In genomic region chr4:7204656-7205387, GRCh38 we compare ENCODE assay signal across 16 cellular contexts. TPM values are rescaled to one million over a fixed set of nuclear protein-coding genes. Genes with fewer than 3 reads are reported as not detected.
A peak's percentile ranks its signal among the peaks of the same experiment; 100 is the strongest.
DNase-seq lines count a peak whose midpoint lies in the region; ATAC-seq, FAIRE-seq and TF ChIP-seq lines count a peak whose summit lies in the region.
"Had no signal": no experiment of that assay in that cellular context is flagged by ENCODE, and none has a peak within 500 bp of the region (broad histone marks: within the 10 kb centered on the region; RNA-seq: fewer than 3 reads in every experiment).

No MANE protein-coding gene starts in this region.

- H3K27ac ChIP-seq in IMR-90 (ENCODE audit: insufficient read depth, low read length) (no peak overlapping the region), PC-9 (peak overlapping the region; percentile 95), HepG2 (ENCODE audit: extremely low read length, insufficient read depth, low read length) (no peak overlapping the region), rectal smooth muscle tissue (ENCODE audit: low read depth, low read length) (peak overlapping the region; percentile 38), colonic mucosa (no peak overlapping the region), prostate gland (no peak overlapping the region)
- H3K27ac ChIP-seq: C4-2B had no signal

- no peak overlapping the region for H3K4me2 ChIP-seq in IMR-90 (ENCODE audit: low read depth, low read length)
- peak overlapping the region; percentile 76 for H3K4me2 ChIP-seq in PC-9
- H3K4me2 ChIP-seq in HepG2 (ENCODE audit: low read depth, low read length) = no peak overlapping the region
- H3K4me2 ChIP-seq: A549 had no signal

- no peak overlapping the region for H2BK15ac ChIP-seq in IMR-90 (ENCODE audit: low read depth, low read length)

- FAIRE-seq in HepG2 (lab: Jason Lieb, UNC) = no peak
- FAIRE-seq: A549, GM12891, H54 had no signal

- BruUV-seq in IMR-90 (replicated peaks; lab: Mats Ljungman, UMichigan) (no TSS peak), PC-9 (replicated peaks; lab: Mats Ljungman, UMichigan) (no TSS peak), HepG2 (replicated peaks; lab: Mats Ljungman, UMichigan) (no TSS peak)

- H3K9ac ChIP-seq in IMR-90 (ENCODE audit: low read depth, low read length) = no peak overlapping the region
- H3K9ac ChIP-seq in HepG2 (ENCODE audit: insufficient read depth, low read depth, low read length) = no peak overlapping the region
- H3K9ac ChIP-seq in rectal smooth muscle tissue (ENCODE audit: low read length) = no peak overlapping the region
- no peak overlapping the region for H3K9ac ChIP-seq in colonic mucosa (ENCODE audit: low read depth in 2 of 2, low read length in 2 of 2)

- TF ChIP-seq EP300 in HepG2 (IDR thresholded peaks at IDR 0.05; ENCODE audit: low read depth in 2 of 2, low read length in 2 of 2) (no peak), HepG2 (CRISPR knock-in tag; IDR thresholded peaks at IDR 0.05; ENCODE audit: borderline replicate concordance) (no peak)

- H2AFZ ChIP-seq in IMR-90 (replicated peaks; ENCODE audit: low read length, poor library complexity) = no peak overlapping the region
- no peak overlapping the region for H2AFZ ChIP-seq in PC-9
- H2AFZ ChIP-seq in HepG2 (ENCODE audit: low read length) = no peak overlapping the region

- H2AK9ac ChIP-seq in IMR-90 (replicated peaks; ENCODE audit: low read depth, low read length, poor library complexity) = no peak overlapping the region

- in situ Hi-C loops in IMR-90 (cut with MboI; ENCODE audit: low sequenced_read_pairs) = no loop called here
- in situ Hi-C loops in HepG2 (cut with HindIII; ENCODE audit: extremely low pct_ligation_motif_present, low pct_unique_long_range_greater_than_20kb) = no loop called here

- no peak overlapping the region for H2BK5ac ChIP-seq in IMR-90 (ENCODE audit: low read depth, low read length, poor library complexity, severe bottlenecking)

- H3K4me3 ChIP-seq in IMR-90 (ENCODE audit: insufficient read depth, low read depth, low read length) = no peak overlapping the region
- H3K4me3 ChIP-seq in PC-9 = no peak overlapping the region
- no peak overlapping the region for H3K4me3 ChIP-seq in HepG2 (replicated peaks in 1 of 3; ENCODE audit: insufficient read depth in 1 of 3, low read depth in 2 of 3, low read length in 3 of 3)
- no peak overlapping the region for H3K4me3 ChIP-seq in rectal smooth muscle tissue (ENCODE audit: low read length)
- H3K4me3 ChIP-seq in colonic mucosa = no peak overlapping the region
- H3K4me3 ChIP-seq in prostate gland = no peak overlapping the region
- H3K4me3 ChIP-seq: A549 had no signal

- no peaks in the 10 kb centered on the region; the same call in 1 of the 2 replicates for H3K27me3 ChIP-seq in IMR-90 (ENCODE audit: control insufficient read depth, insufficient read depth, low read length)
- H3K27me3 ChIP-seq in PC-9 (ENCODE audit: insufficient read depth, low read depth) = no peaks in the 10 kb centered on the region
- H3K27me3 ChIP-seq in HepG2 (ENCODE audit: control insufficient read depth in 1 of 2, insufficient read depth in 2 of 2, low read length in 2 of 2) = peaks cover 5 to 50% of the 10 kb centered on the region in 2 experiments; a peak in 4 of 5 replicates
- no peaks in the 10 kb centered on the region for H3K27me3 ChIP-seq in rectal smooth muscle tissue (ENCODE audit: control insufficient read depth, insufficient read depth, low read length)
- H3K27me3 ChIP-seq in colonic mucosa = no peaks in the 10 kb centered on the region
- peaks cover 2% of the 10 kb centered on the region for H3K27me3 ChIP-seq in prostate gland (replicated peaks; ENCODE audit: insufficient read depth)
- H3K27me3 ChIP-seq: BE2C had no signal

- no peaks in the 10 kb centered on the region for H3K36me3 ChIP-seq in IMR-90 (ENCODE audit: control insufficient read depth, insufficient read depth, low read length)
- no peaks in the 10 kb centered on the region for H3K36me3 ChIP-seq in PC-9 (ENCODE audit: low read depth)
- H3K36me3 ChIP-seq in HepG2 (replicated peaks in 1 of 2; ENCODE audit: control insufficient read depth in 1 of 2, insufficient read depth in 2 of 2, low read length in 2 of 2) = no peaks in the 10 kb centered on the region
- no peaks in the 10 kb centered on the region for H3K36me3 ChIP-seq in rectal smooth muscle tissue (ENCODE audit: control insufficient read depth, insufficient read depth, low read length)
- no peaks in the 10 kb centered on the region for H3K36me3 ChIP-seq in colonic mucosa
- H3K36me3 ChIP-seq in prostate gland = no peaks in the 10 kb centered on the region
- H3K36me3 ChIP-seq: BE2C had no signal

- H3K4me1 ChIP-seq in IMR-90 (ENCODE audit: control insufficient read depth, insufficient read depth, low read length) = peaks cover 20% of the 10 kb centered on the region
- peaks cover 43% of the 10 kb centered on the region for H3K4me1 ChIP-seq in PC-9 (replicated peaks; ENCODE audit: insufficient read depth)
- H3K4me1 ChIP-seq in HepG2 (ENCODE audit: insufficient read depth, low read length) = no peaks in the 10 kb centered on the region
- peaks cover 29% of the 10 kb centered on the region for H3K4me1 ChIP-seq in rectal smooth muscle tissue (ENCODE audit: control insufficient read depth, insufficient read depth, low read length)
- H3K4me1 ChIP-seq in colonic mucosa = no peaks in the 10 kb centered on the region
- H3K4me1 ChIP-seq in prostate gland (replicated peaks) = peaks cover 2% of the 10 kb centered on the region

- TF ChIP-seq RAD21 in IMR-90 (IDR thresholded peaks at IDR 0.05; ENCODE audit: low read length) (no peak), HepG2 (CRISPR knock-in tag; IDR thresholded peaks at IDR 0.05) (no peak)

- H4K20me1 ChIP-seq in IMR-90 (ENCODE audit: insufficient read depth, low read length) (no peaks in the 10 kb centered on the region), PC-9 (ENCODE audit: insufficient read depth) (no peaks in the 10 kb centered on the region), HepG2 (ENCODE audit: insufficient read depth, low read length) (no peaks in the 10 kb centered on the region)

- H3K79me2 ChIP-seq in PC-9 (ENCODE audit: low read depth) (peaks cover 20% of the 10 kb centered on the region), HepG2 (ENCODE audit: insufficient read depth, low read length) (no peaks in the 10 kb centered on the region)

- dilution Hi-C loops in IMR-90 (cut with HindIII; ENCODE audit: low sequenced_read_pairs, unreplicated experiment) = no loop called here

- no peak overlapping the region for H4K91ac ChIP-seq in IMR-90 (ENCODE audit: insufficient read depth, low read depth, low read length)

- peak overlapping the region; percentile 44; the same call in 1 of the 2 replicates for H2AK5ac ChIP-seq in IMR-90 (ENCODE audit: low read depth, low read length)

- H3K9me1 ChIP-seq in IMR-90 (ENCODE audit: insufficient read depth, low read length) = no peaks in the 10 kb centered on the region; the same call in 1 of the 2 replicates

- H4K5ac ChIP-seq in IMR-90 (ENCODE audit: low read depth, low read length) = no peak overlapping the region

- no peak overlapping the region for H3K23ac ChIP-seq in IMR-90 (ENCODE audit: low read depth, low read length)

- no peak overlapping the region for H3K56ac ChIP-seq in IMR-90 (ENCODE audit: extremely low read depth, insufficient read depth, low read length)

- no peaks in the 10 kb centered on the region for H3K9me3 ChIP-seq in IMR-90 (ENCODE audit: control insufficient read depth, insufficient read depth, low read length)
- no peaks in the 10 kb centered on the region for H3K9me3 ChIP-seq in PC-9 (ENCODE audit: insufficient read depth, low read depth)
- H3K9me3 ChIP-seq in HepG2 (ENCODE audit: low read length) = no peaks in the 10 kb centered on the region
- H3K9me3 ChIP-seq in colonic mucosa = no peaks in the 10 kb centered on the region
- H3K9me3 ChIP-seq in prostate gland = no peaks in the 10 kb centered on the region
- H3K9me3 ChIP-seq: A549, BE2C had no signal

- H3K79me1 ChIP-seq in IMR-90 (ENCODE audit: low read depth in 1 of 2, low read length in 2 of 2) = no peaks in the 10 kb centered on the region

- H3K18ac ChIP-seq in IMR-90 (ENCODE audit: low read depth, low read length) = no peak overlapping the region

- CTCF ChIA-PET in IMR-90 (lab: Yijun Ruan, JAX) = no interaction called here
- CTCF ChIA-PET in PC-9 (lab: Charles Lee) = no interaction called here
- CTCF ChIA-PET in HepG2 (lab: Yijun Ruan, JAX; ENCODE audit: low intra/inter-chr PET ratio, low total read pairs) = no interaction called here

- H3K9me2 ChIP-seq in PC-9 (ENCODE audit: insufficient read depth) = no peaks in the 10 kb centered on the region

- H3F3A ChIP-seq in PC-9 (ENCODE audit: insufficient read depth, low read depth) = peaks cover 30% of the 10 kb centered on the region

- no peak overlapping the region for H4K8ac ChIP-seq in IMR-90 (ENCODE audit: low read depth in 2 of 2, low read length in 2 of 2)

- DNase-seq in IMR-90 = no peak
- no peak for DNase-seq in PC-9
- DNase-seq in HepG2 (ENCODE audit: low spot score) = no peak
- no peak for DNase-seq in colonic mucosa
- no peak for DNase-seq in prostate gland (ENCODE audit: low spot score)
- DNase-seq: BE2C; CD4-positive, alpha-beta memory T cell; DMS79 had no signal

- TF ChIP-seq CTCF in IMR-90 (conservative IDR thresholded peaks at IDR 0.05; ENCODE audit: low read depth, low read length) (no peak), PC-9 (conservative IDR thresholded peaks at IDR 0.05) (no peak), HepG2 (CRISPR knock-in tag; IDR thresholded peaks at IDR 0.05) (no peak), colonic mucosa (IDR thresholded peaks at IDR 0.05) (no peak), prostate gland (IDR thresholded peaks at IDR 0.05) (no peak)

- TF ChIP-seq POLR2A in IMR-90 (IDR thresholded peaks at IDR 0.05; ENCODE audit: low read depth, low read length) = no peak
- TF ChIP-seq POLR2A in HepG2 (IDR thresholded peaks at IDR 0.05; ENCODE audit: insufficient read depth in 1 of 2, low read depth in 2 of 2, low read length in 2 of 2) = no peak
- no peak for TF ChIP-seq POLR2A in prostate gland (IDR thresholded peaks at IDR 0.05)

- H3K14ac ChIP-seq in IMR-90 (replicated peaks; ENCODE audit: low read depth, low read length) = no peak overlapping the region

- H2BK120ac ChIP-seq in IMR-90 (ENCODE audit: low read depth, low read length) = no peak overlapping the region

- no peak overlapping the region for H2BK20ac ChIP-seq in IMR-90 (ENCODE audit: low read depth, low read length)

- WGBS in IMR-90 (ENCODE audit: extremely low coverage in 2 of 2, insufficient read length in 1 of 2), 2 experiments = 94% methylated on average over 6 of the region's 14 CpGs; no CpG with 5 or more reads in 1 of the 2 experiments
- WGBS in HepG2 (ENCODE audit: low lambda C conversion rate) = 70% methylated on average over 14 of the region's 14 CpGs
- 88% methylated on average over 14 of the region's 14 CpGs for WGBS in prostate gland

- ATAC-seq in IMR-90 (ENCODE audit: low read depth) (no peak), HepG2 (no peak), GM19452 (IDR thresholded peaks at IDR 0.05; ENCODE audit: unreplicated experiment) (no peak), HG02759 (IDR thresholded peaks at IDR 0.05; ENCODE audit: unreplicated experiment) (no peak)
- ATAC-seq: A549 had no signal

- no peak overlapping the region for H3K4ac ChIP-seq in IMR-90 (ENCODE audit: low read depth, low read length)

- POLR2A ChIA-PET in IMR-90 (lab: Charles Lee; ENCODE audit: unreplicated experiment) = no interaction called here
- POLR2A ChIA-PET in PC-9 (lab: Charles Lee; ENCODE audit: unreplicated experiment) = no interaction called here
- POLR2A ChIA-PET in HepG2 (lab: Yijun Ruan, JAX) = no interaction called here

- intact Hi-C loops in IMR-90 (cut with micrococcal nuclease) (no loop called here), PC-9 (cut with micrococcal nuclease; ENCODE audit: unreplicated experiment) (no loop called here), HepG2 (cut with micrococcal nuclease; ENCODE audit: unreplicated experiment) (no loop called here), colonic mucosa (cut with DNase I) (no loop called here), prostate gland (cut with DNase I) (no loop called here)

RNA-seq across cellular contexts. Expression of gene SORCS2, which starts 12.5 kb away (rescaled TPM):
- total RNA-seq in IMR-90 (2012; rRNA removed) (0.28 and 0.36 TPM in 2 replicates), PC-9 (2021) (20.7 and 25.8 TPM in 2 replicates), HepG2 (2016; rRNA removed; fragmentation: Illumina TruSeq; extraction: Trizol) (0.66 and 1.0 TPM in 2 replicates), colonic mucosa (under 1 TPM; 0.54 to 0.74 TPM), prostate gland (1 to 10 TPM; 1.0 to 4.4 TPM)
- polyA plus RNA-seq in IMR-90 (2012; rRNA removed) (0.62 and 0.67 TPM in 2 replicates), HepG2 (2011; rRNA removed) (0.82 and 2.6 TPM in 2 replicates)
- polyA plus RNA-seq in IMR-90 (2012; cell fraction: cytosol; rRNA removed) = 0.22 and 0.70 TPM in 2 replicates
- polyA plus RNA-seq in IMR-90 (2012; cell fraction: nucleus; rRNA removed; ENCODE audit: low replicate concordance) = 0.76 and 0.77 TPM in 2 replicates
- 0.09 and 0.10 TPM in 2 replicates for total RNA-seq in HepG2 (2016; cell fraction: cytosol; rRNA removed; fragmentation: Illumina TruSeq; extraction: Trizol; ENCODE audit: low read depth)
- 0.46 and 0.71 TPM in 2 replicates for total RNA-seq in HepG2 (2016; cell fraction: insoluble cytoplasmic fraction; rRNA removed; fragmentation: Illumina TruSeq; extraction: Trizol)
- 0.43 and 0.55 TPM in 2 replicates for total RNA-seq in HepG2 (2016; cell fraction: membrane; rRNA removed; fragmentation: Illumina TruSeq; extraction: Trizol)
- total RNA-seq in HepG2 (2016; cell fraction: nucleus; rRNA removed; fragmentation: Illumina TruSeq; extraction: Trizol) = 1.9 and 2.0 TPM in 2 replicates
- polyA plus RNA-seq in HepG2 (2011; cell fraction: cytosol; rRNA removed) = 0.35 and 0.82 TPM in 2 replicates
- polyA plus RNA-seq in HepG2 (2011; cell fraction: nucleus; rRNA removed) = 10.2 and 19.2 TPM in 2 replicates
- polyA plus RNA-seq in HepG2 (2012) = 3.3 and 4.5 TPM in 2 replicates
- polyA plus RNA-seq in HepG2 (2016; cell fraction: cytosol; fragmentation: Illumina TruSeq; extraction: Trizol; ENCODE audit: low read depth) = 0.06 and 0.07 TPM in 2 replicates
- 0.38 and 1.0 TPM in 2 replicates for polyA plus RNA-seq in HepG2 (2016; cell fraction: insoluble cytoplasmic fraction; fragmentation: Illumina TruSeq; extraction: Trizol; ENCODE audit: low read depth)
- polyA plus RNA-seq in HepG2 (2016; cell fraction: membrane; fragmentation: Illumina TruSeq; extraction: Trizol; ENCODE audit: low read depth) = 0.13 and 0.14 TPM in 2 replicates
- 2.4 and 2.8 TPM in 2 replicates for polyA plus RNA-seq in HepG2 (2016; cell fraction: nucleus; fragmentation: Illumina TruSeq; extraction: Trizol; ENCODE audit: insufficient read depth, low read depth)
- polyA minus RNA-seq in HepG2 (2011; rRNA and poly(A)+ RNA removed; ENCODE audit: low replicate concordance) = 1.1 and 3.6 TPM in 2 replicates
- polyA minus RNA-seq in HepG2 (2011; cell fraction: cytosol; rRNA and poly(A)+ RNA removed) = 0.62 and 0.99 TPM in 2 replicates
- polyA minus RNA-seq in HepG2 (2011; cell fraction: nucleus; rRNA and poly(A)+ RNA removed) = 1.0 and 2.5 TPM in 2 replicates
- total RNA-seq: CD4-positive, alpha-beta memory T cell; G401 had no signal
- polyA plus RNA-seq: CD4-positive, alpha-beta memory T cell had no signal

Comparison
In these comparisons a context has a peak if more than half of its experiments do, and no peak if none do; other contexts are left out.
1. H3K27ac ChIP-seq: peak in PC-9 (single experiment) and rectal smooth muscle tissue (single experiment); none in IMR-90 (single experiment), HepG2 (single experiment), colonic mucosa (single experiment) and prostate gland (0 of 2).